Comparison of ENCODE assay signal across 11 cellular contexts in the genomic region with DNA sequence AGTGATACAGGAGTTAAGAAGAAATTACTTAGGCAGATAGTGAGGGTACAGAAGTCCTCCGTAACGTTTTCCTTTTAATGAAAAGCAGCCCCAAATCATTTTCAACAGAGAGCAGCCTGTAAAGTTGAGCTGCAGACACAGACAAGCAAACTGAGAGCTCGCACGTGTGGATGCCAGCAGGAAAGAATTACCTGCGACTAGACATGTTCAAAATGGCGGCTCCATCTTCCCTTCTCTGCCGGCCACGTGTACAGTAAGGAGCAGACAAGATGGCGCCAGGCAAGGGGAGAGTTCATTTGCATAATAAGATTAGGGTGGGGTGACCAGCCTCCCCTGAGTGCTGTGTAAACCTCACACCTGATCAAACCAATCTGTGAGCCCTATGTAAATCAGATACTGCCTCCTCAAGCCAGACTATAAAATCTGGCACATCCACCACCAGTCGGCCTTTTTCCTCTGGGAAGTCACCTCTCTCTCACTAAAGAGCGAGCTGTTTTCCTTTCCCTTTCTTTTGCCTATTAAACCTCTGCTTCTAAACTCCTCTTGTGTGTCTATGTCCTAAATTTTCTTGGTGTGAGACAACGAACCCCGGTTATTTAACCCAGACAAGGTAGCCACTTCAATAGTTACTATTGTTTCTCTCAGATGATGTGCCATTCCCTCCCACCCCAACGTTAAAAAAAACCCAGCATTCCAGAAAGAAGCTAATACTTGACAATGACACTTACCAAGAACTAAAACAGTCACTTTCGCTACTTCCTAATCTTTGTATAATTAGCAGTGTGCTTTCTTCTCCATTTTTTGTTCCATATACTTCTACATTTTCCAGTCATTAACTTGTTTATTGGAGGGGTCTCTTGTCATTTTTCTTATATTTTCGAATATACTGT. TPM values are rescaled to one million over a fixed set of nuclear protein-coding genes. Genes with fewer than 3 reads are reported as not detected.
DNase-seq lines count a peak whose midpoint lies in the region; ATAC-seq, FAIRE-seq and TF ChIP-seq lines count a peak whose summit lies in the region.
"Had no signal": no experiment of that assay in that cellular context is flagged by ENCODE, and none has a peak within 500 bp of the region (broad histone marks: within the 10 kb centered on the region; RNA-seq: fewer than 3 reads in every experiment).

No MANE protein-coding gene starts in this region.

- in situ Hi-C loops in Caki2 (cut with HindIII; ENCODE audit: low pct_unique_long_range_greater_than_20kb, low sequenced_read_pairs), result no loop called here

- intact Hi-C loops in natural killer cell (cut with micrococcal nuclease), result loop anchor here (1.0 kb wide), 1 partner anchor 8 kb away; no protein-coding TSS in a partner anchor
- intact Hi-C loops in kidney (cut with DNase I), result no loop called here

- DNase-seq in Caki2 (ENCODE audit: low read depth) (peak; percentile 95), NCI-H1436 treated with DMSO at 0.1 percent for 48 hours (lab: John Stamatoyannopoulos, UW) (peak; percentile 34), natural killer cell (no peak), medulla oblongata (ENCODE audit: extremely low spot score) (no peak), kidney (no peak), mucosa of gallbladder (ENCODE audit: low spot score) (no peak)
- DNase-seq: activated CD4-positive, CD25-positive, alpha-beta regulatory T cell treated with anti-CD3 and anti-CD28 coated beads, Interleukin-2, amount 50 U/mL, for 72 hours; DMS79 treated with DMSO at 0.1 percent for 48 hours had no signal

- no peaks in the 10 kb centered on the region for H3K36me3 ChIP-seq in kidney (ENCODE audit: control insufficient read depth in 1 of 2, insufficient read depth in 2 of 2, low read length in 2 of 2)

- peaks cover 93% of the 10 kb centered on the region in 2 donors for H3K4me1 Mint-ChIP-seq in natural killer cell

- H3K4me3 ChIP-seq in kidney (ENCODE audit: low read length in 2 of 2), result no peak overlapping the region
- H3K4me3 ChIP-seq: PC-9 had no signal

- no peaks in the 10 kb centered on the region for H3K27me3 Mint-ChIP-seq in natural killer cell (ENCODE audit: low read depth in 2 of 2)

- H3K9me3 Mint-ChIP-seq in natural killer cell, result no peaks in the 10 kb centered on the region

- H3K4me3 Mint-ChIP-seq in natural killer cell, result peak overlapping the region; percentile 84

- H3K9ac ChIP-seq in kidney (ENCODE audit: low read length in 2 of 2), result no peak overlapping the region

- H3K27ac ChIP-seq in angular gyrus (ENCODE audit: low read depth, low read length) (peak overlapping the region; percentile 2), kidney (ENCODE audit: low read depth in 2 of 2, low read length in 2 of 2) (no peak overlapping the region)
- H3K27ac ChIP-seq: PC-9 had no signal

- peaks cover 0 to 3% of the 10 kb centered on the region in 2 donors for H3K4me1 ChIP-seq in kidney (ENCODE audit: control insufficient read depth in 1 of 2, insufficient read depth in 1 of 2, low read depth in 1 of 2, low read length in 2 of 2)

- H3K36me3 Mint-ChIP-seq in natural killer cell, result no peaks in the 10 kb centered on the region

- H3K9me3 ChIP-seq in kidney (ENCODE audit: control insufficient read depth in 1 of 2, low read length in 2 of 2), result no peaks in the 10 kb centered on the region

- TF ChIP-seq CTCF in natural killer cell (IDR thresholded peaks at IDR 0.05) (no peak), kidney (IDR thresholded peaks at IDR 0.05; ENCODE audit: borderline replicate concordance, extremely low read depth, insufficient read depth) (no peak)

- no peak for FAIRE-seq in kidney (lab: Jason Lieb, UNC)

- H3K27ac Mint-ChIP-seq in natural killer cell, result peak overlapping the region; percentile 91 to 99

- ATAC-seq in natural killer cell (no peak), GM19397 (IDR thresholded peaks at IDR 0.05; ENCODE audit: unreplicated experiment) (no peak)

RNA-seq across cellular contexts. Expression of a gene that starts 27.4 kb away (rescaled TPM):
- 21.7 and 37.5 TPM in 2 replicates for total RNA-seq in Caki2 (2014; rRNA removed; shearing (Covaris generic); ENCODE audit: low replicate concordance)
- total RNA-seq in natural killer cell (100 to 1,000 TPM; 109 to 231 (median 210) TPM), kidney (5.3 TPM), mucosa of gallbladder (9.2 TPM)
- 1.0 TPM for polyA plus RNA-seq in kidney (ENCODE audit: insufficient read depth, low read depth, low replicate concordance)

Comparison
In these comparisons a context has a peak if more than half of its experiments do, and no peak if none do; other contexts are left out.
1. DNase-seq: peak in Caki2 (single experiment) and NCI-H1436 treated with DMSO at 0.1 percent for 48 hours (single experiment); none in natural killer cell (single experiment), medulla oblongata (single experiment), kidney (single experiment) and mucosa of gallbladder (single experiment).